In the genomic region with DNA sequence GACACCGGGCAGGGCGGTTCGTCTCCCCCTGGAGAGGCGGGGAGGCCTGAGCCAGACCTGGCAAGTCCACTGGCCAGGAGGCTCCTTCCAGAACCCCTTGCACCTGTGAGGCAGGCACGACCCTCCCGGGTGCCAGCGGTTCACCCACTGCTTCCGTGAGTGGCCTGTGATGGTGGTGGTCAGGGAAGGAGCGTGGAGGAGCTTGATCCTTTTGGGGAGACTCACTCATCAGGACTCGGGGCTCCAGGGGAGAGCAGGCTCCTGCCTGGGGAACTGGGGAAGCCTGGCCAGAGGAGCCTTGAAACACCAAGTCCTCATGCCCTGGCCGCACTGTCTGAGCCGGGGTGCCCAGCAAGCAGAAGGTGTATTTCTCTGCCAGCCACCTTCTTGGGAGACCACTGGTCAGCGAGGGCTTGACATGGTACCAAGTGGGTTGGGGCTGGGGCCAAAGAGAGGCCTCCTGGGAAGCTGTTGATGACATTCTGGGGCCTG, we compare ENCODE assay signal across 8 cellular contexts. TPM values are rescaled to one million over a fixed set of nuclear protein-coding genes. Genes with fewer than 3 reads are reported as not detected.
DNase-seq lines count a peak whose midpoint lies in the region; ATAC-seq and TF ChIP-seq lines count a peak whose summit lies in the region.

No MANE protein-coding gene starts in this region.

- intact Hi-C loops in left colon (cut with DNase I, micrococcal nuclease) = no loop called here

- DNase-seq in activated T-cell treated with anti-CD3 and anti-CD28 coated beads, Interleukin-2, amount 50 U/mL, for 24 hours = no peak
- DNase-seq in activated T-cell treated with anti-CD3 and anti-CD28 coated beads, Interleukin-2, amount 50 U/mL, for 1 hour = no peak
- DNase-seq in adipocyte (ENCODE audit: low read depth) = no peak
- DNase-seq in left colon = no peak
- DNase-seq in thoracic aorta (ENCODE audit: low spot score) = no peak
- DNase-seq in epidermal melanocyte (ENCODE audit: insufficient read length, low spot score) = no peak
- no peak for DNase-seq in putamen (ENCODE audit: low spot score)

- H3K27me3 ChIP-seq in adipocyte (replicated peaks; ENCODE audit: control insufficient read depth, insufficient read depth, low read length) = no peaks in the 10 kb centered on the region
- no peaks in the 10 kb centered on the region for H3K27me3 ChIP-seq in thoracic aorta (replicated peaks; ENCODE audit: insufficient read depth)

- H3K27ac ChIP-seq in thoracic aorta = peak overlapping the region; percentile 38 to 71

- ATAC-seq in left colon (peak; percentile 16), thoracic aorta (ENCODE audit: insufficient number of reproducible peaks, low FRiP score, low read depth) (no peak), HG03139 (IDR thresholded peaks at IDR 0.05; ENCODE audit: unreplicated experiment) (no peak)

- TF ChIP-seq CTCF in thoracic aorta (IDR thresholded peaks at IDR 0.05) = no peak

- H3K9me3 Mint-ChIP-seq in activated T-cell treated with anti-CD3 and anti-CD28 coated beads, Interleukin-2, amount 50 U/mL, for 24 hours = no peaks in the 10 kb centered on the region

- H3K9me3 ChIP-seq in adipocyte (ENCODE audit: control insufficient read depth, low read length) (no peaks in the 10 kb centered on the region), thoracic aorta (no peaks in the 10 kb centered on the region)

- H3K4me3 Mint-ChIP-seq in activated T-cell treated with anti-CD3 and anti-CD28 coated beads, Interleukin-2, amount 50 U/mL, for 24 hours = peak overlapping the region; percentile 72

- no peak overlapping the region for H3K27ac Mint-ChIP-seq in activated T-cell treated with anti-CD3 and anti-CD28 coated beads, Interleukin-2, amount 50 U/mL, for 24 hours

- H3K4me1 Mint-ChIP-seq in activated T-cell treated with anti-CD3 and anti-CD28 coated beads, Interleukin-2, amount 50 U/mL, for 24 hours (ENCODE audit: low read depth) = peaks cover 23% of the 10 kb centered on the region

- H3K36me3 ChIP-seq in adipocyte (ENCODE audit: control insufficient read depth, insufficient read depth, low read length, severe bottlenecking) (peaks cover 27% of the 10 kb centered on the region), thoracic aorta (peaks cover 10% of the 10 kb centered on the region)

- H3K27me3 Mint-ChIP-seq in activated T-cell treated with anti-CD3 and anti-CD28 coated beads, Interleukin-2, amount 50 U/mL, for 24 hours = peaks cover 6% of the 10 kb centered on the region

- H3K4me3 ChIP-seq in adipocyte (ENCODE audit: low read length) (peak overlapping the region; percentile 82), thoracic aorta (peak overlapping the region; percentile 78)

- peaks cover 13% of the 10 kb centered on the region for H3K4me1 ChIP-seq in adipocyte (ENCODE audit: control insufficient read depth, insufficient read depth, low read length)
- H3K4me1 ChIP-seq in thoracic aorta (ENCODE audit: control insufficient read depth in 1 of 2, low read depth in 2 of 2) = peaks cover 6 to 22% of the 10 kb centered on the region in 2 donors

- H3K9ac ChIP-seq in adipocyte (ENCODE audit: low read length) = peak overlapping the region; percentile 92

- H3K36me3 Mint-ChIP-seq in activated T-cell treated with anti-CD3 and anti-CD28 coated beads, Interleukin-2, amount 50 U/mL, for 24 hours (ENCODE audit: low read depth) = peaks cover 60% of the 10 kb centered on the region

RNA-seq across cellular contexts. Expression of gene FAM50A, which starts 0.9 kb away (rescaled TPM):
- total RNA-seq in left colon (10 to 100 TPM; 44.4 to 56.7 TPM), thoracic aorta (10 to 100 TPM; 52.8 to 63.4 TPM)

RNA-seq across cellular contexts. Expression of gene GDI1, which starts 7.8 kb away (rescaled TPM):
- total RNA-seq in left colon (10 to 100 TPM; 63.3 to 65.0 TPM), thoracic aorta (100 to 1,000 TPM in 1 of 2 donors, 10 to 100 TPM in 1; 99.4 to 151 TPM)

RNA-seq across cellular contexts. Expression of gene PLXNA3, which starts 13.3 kb away (rescaled TPM):
- total RNA-seq in left colon (10 to 100 TPM; 48.9 to 68.2 TPM), thoracic aorta (10 to 100 TPM; 39.3 to 40.9 TPM)

RNA-seq across cellular contexts. Expression of gene ATP6AP1, which starts 16.3 kb away (rescaled TPM):
- 100 to 1,000 TPM; 100 to 105 TPM for total RNA-seq in left colon
- 10 to 100 TPM; 40.8 to 75.7 TPM for total RNA-seq in thoracic aorta

RNA-seq across cellular contexts. Expression of gene TAFAZZIN, which starts 33.5 kb away (rescaled TPM):
- 10 to 100 TPM; 28.8 to 40.8 TPM for total RNA-seq in left colon
- total RNA-seq in thoracic aorta = 10 to 100 TPM; 54.3 to 71.1 TPM
